11 cellular contexts compared by ENCODE assay signal in genomic region chr10:22438714-22439113, GRCh38.
DNase-seq lines count a peak whose midpoint lies in the region; ATAC-seq, FAIRE-seq and TF ChIP-seq lines count a peak whose summit lies in the region.
"Had no signal": no experiment of that assay in that cellular context is flagged by ENCODE, and none has a peak within 500 bp of the region (broad histone marks: within the 10 kb centered on the region; RNA-seq: fewer than 3 reads in every experiment).

No MANE protein-coding gene starts in this region.

- peaks cover 4% of the 10 kb centered on the region for H3K27me3 Mint-ChIP-seq in activated CD8-positive, alpha-beta memory T cell treated with anti-CD3 and anti-CD28 coated beads, Interleukin-2, amount 10 ng/mL, durations not matched to agents 7 days and 5 days
- H3K27me3 Mint-ChIP-seq in activated CD4-positive, alpha-beta memory T cell treated with anti-CD3 and anti-CD28 coated beads, Interleukin-2, amount 10 ng/mL, durations not matched to agents 7 days and 5 days = peaks cover 2% of the 10 kb centered on the region

- peak overlapping the region; percentile 97 for H3K27ac Mint-ChIP-seq in activated CD8-positive, alpha-beta memory T cell treated with anti-CD3 and anti-CD28 coated beads, Interleukin-2, amount 10 ng/mL, durations not matched to agents 7 days and 5 days
- peak overlapping the region; percentile 70 for H3K27ac Mint-ChIP-seq in activated CD4-positive, alpha-beta memory T cell treated with anti-CD3 and anti-CD28 coated beads, Interleukin-2, amount 10 ng/mL, durations not matched to agents 7 days and 5 days

- H3K27me3 ChIP-seq in subcutaneous abdominal adipose tissue (ENCODE audit: control insufficient read depth in 5 of 5, insufficient read depth in 4 of 5, low read length in 5 of 5) (no peaks in the 10 kb centered on the region), aorta (ENCODE audit: control insufficient read depth in 1 of 2, insufficient read depth in 2 of 2, low read length in 1 of 2) (no peaks in the 10 kb centered on the region)

- intact Hi-C loops in kidney (cut with DNase I) = no loop called here
- intact Hi-C loops in aorta (cut with DNase I) = loop anchor here (5.0 to 10.0 kb wide), 8 partner anchors 116 to 944 kb away; partner anchors contain the start of genes DNAJC1 (in 2 of the 2), BMI1 (in 1 of the 2) and PIP4K2A (in 1 of the 2)

- CTCF ChIA-PET in activated CD8-positive, alpha-beta memory T cell treated with anti-CD3 and anti-CD28 coated beads, Interleukin-2, amount 10 ng/mL, durations not matched to agents 7 days and 5 days (lab: Charles Lee) = interaction anchor here (0.5 to 2.8 kb wide), 4 partner anchors 55 to 550 kb away, joined by 3 to 9 read pairs (median 4); partner anchors contain the start of gene DNAJC1
- CTCF ChIA-PET in activated CD4-positive, alpha-beta memory T cell treated with anti-CD3 and anti-CD28 coated beads, Interleukin-2, amount 10 ng/mL, durations not matched to agents 7 days and 5 days (lab: Charles Lee) = no interaction called here

- no peak for ATAC-seq in activated CD8-positive, alpha-beta memory T cell treated with anti-CD3 and anti-CD28 coated beads, Interleukin-2, amount 10 ng/mL, durations not matched to agents 7 days and 5 days
- ATAC-seq in aorta (ENCODE audit: low FRiP score) = no peak
- no peak for ATAC-seq in HG02840 (IDR thresholded peaks at IDR 0.05; ENCODE audit: low FRiP score, unreplicated experiment)
- ATAC-seq: mucosa of descending colon had no signal

- no peak for DNase-seq in activated CD8-positive, alpha-beta memory T cell treated with anti-CD3 and anti-CD28 coated beads, Interleukin-2, amount 10 ng/mL, durations not matched to agents 7 days and 5 days
- DNase-seq in activated CD8-positive, alpha-beta memory T cell treated with anti-CD3 and anti-CD28 coated beads, Interleukin-2, amount 50 U/mL, for 4 hours = no peak
- no peak for DNase-seq in activated CD4-positive, alpha-beta memory T cell treated with anti-CD3 and anti-CD28 coated beads, Interleukin-2, amount 10 ng/mL, durations not matched to agents 7 days and 5 days
- DNase-seq in kidney (no peak), aorta (no peak), T1000 (lab: John Stamatoyannopoulos, UW) (no peak)
- DNase-seq: AML-193, mucosa of descending colon, NCI-H226 had no signal

- no peak for TF ChIP-seq CTCF in kidney (IDR thresholded peaks at IDR 0.05; ENCODE audit: borderline replicate concordance, extremely low read depth, insufficient read depth)

- H3K9me3 ChIP-seq in kidney (ENCODE audit: control insufficient read depth in 1 of 2, low read length in 2 of 2) (peaks cover 5 to 10% of the 10 kb centered on the region in 2 donors), subcutaneous abdominal adipose tissue (ENCODE audit: control insufficient read depth in 5 of 5, low read length in 5 of 5) (no peaks in the 10 kb centered on the region), aorta (ENCODE audit: control insufficient read depth, low read length) (no peaks in the 10 kb centered on the region)
- H3K9me3 ChIP-seq: mucosa of descending colon had no signal

- H3K9me3 Mint-ChIP-seq in activated CD8-positive, alpha-beta memory T cell treated with anti-CD3 and anti-CD28 coated beads, Interleukin-2, amount 10 ng/mL, durations not matched to agents 7 days and 5 days (ENCODE audit: low read depth) = no peaks in the 10 kb centered on the region
- H3K9me3 Mint-ChIP-seq in activated CD4-positive, alpha-beta memory T cell treated with anti-CD3 and anti-CD28 coated beads, Interleukin-2, amount 10 ng/mL, durations not matched to agents 7 days and 5 days = no peaks in the 10 kb centered on the region

- H3K36me3 Mint-ChIP-seq in activated CD8-positive, alpha-beta memory T cell treated with anti-CD3 and anti-CD28 coated beads, Interleukin-2, amount 10 ng/mL, durations not matched to agents 7 days and 5 days = peaks cover 9% of the 10 kb centered on the region
- H3K36me3 Mint-ChIP-seq in activated CD4-positive, alpha-beta memory T cell treated with anti-CD3 and anti-CD28 coated beads, Interleukin-2, amount 10 ng/mL, durations not matched to agents 7 days and 5 days (ENCODE audit: low read depth) = peaks cover 4% of the 10 kb centered on the region

- peaks cover 0 to 2% of the 10 kb centered on the region in 2 donors for H3K4me1 ChIP-seq in kidney (ENCODE audit: control insufficient read depth in 1 of 2, insufficient read depth in 1 of 2, low read depth in 1 of 2, low read length in 2 of 2)
- H3K4me1 ChIP-seq in subcutaneous abdominal adipose tissue (ENCODE audit: control insufficient read depth in 5 of 5, insufficient read depth in 5 of 5, low read length in 5 of 5) = peaks cover 5 to 28% (median 23%) of the 10 kb centered on the region in 5 donors
- H3K4me1 ChIP-seq in aorta (ENCODE audit: control insufficient read depth in 1 of 2, insufficient read depth in 2 of 2, low read length in 2 of 2) = peaks cover 0 to 2% of the 10 kb centered on the region in 2 donors

- H3K4me3 Mint-ChIP-seq in activated CD8-positive, alpha-beta memory T cell treated with anti-CD3 and anti-CD28 coated beads, Interleukin-2, amount 10 ng/mL, durations not matched to agents 7 days and 5 days = peak overlapping the region; percentile 93
- H3K4me3 Mint-ChIP-seq in activated CD4-positive, alpha-beta memory T cell treated with anti-CD3 and anti-CD28 coated beads, Interleukin-2, amount 10 ng/mL, durations not matched to agents 7 days and 5 days = peak overlapping the region; percentile 92

- H3K27ac ChIP-seq in kidney (ENCODE audit: low read depth in 2 of 2, low read length in 2 of 2) (peak overlapping the region in 1 of 2 donors; percentile 2), subcutaneous abdominal adipose tissue (ENCODE audit: low read depth, low read length) (peak overlapping the region; percentile 94), aorta (ENCODE audit: low read depth in 1 of 2, low read length in 2 of 2) (no peak overlapping the region)

- H3K36me3 ChIP-seq in kidney (ENCODE audit: control insufficient read depth in 1 of 2, insufficient read depth in 2 of 2, low read length in 2 of 2) (no peaks in the 10 kb centered on the region), subcutaneous abdominal adipose tissue (ENCODE audit: control insufficient read depth in 5 of 5, insufficient read depth in 5 of 5, low read length in 5 of 5) (no peaks in the 10 kb centered on the region), aorta (ENCODE audit: control insufficient read depth in 1 of 2, insufficient read depth in 2 of 2, low read length in 1 of 2) (no peaks in the 10 kb centered on the region)

- H3K4me3 ChIP-seq in kidney (ENCODE audit: low read length in 2 of 2) = peak overlapping the region; percentile 10 to 76
- H3K4me3 ChIP-seq in subcutaneous abdominal adipose tissue (ENCODE audit: low read depth in 1 of 5, low read length in 5 of 5) = peak overlapping the region in 3 of 5 donors; percentile 82 to 88 (median 87)
- no peak overlapping the region for H3K4me3 ChIP-seq in aorta (ENCODE audit: low read length in 2 of 2)
- H3K4me3 ChIP-seq: mucosa of descending colon had no signal

- peaks cover 50% of the 10 kb centered on the region for H3K4me1 Mint-ChIP-seq in activated CD8-positive, alpha-beta memory T cell treated with anti-CD3 and anti-CD28 coated beads, Interleukin-2, amount 10 ng/mL, durations not matched to agents 7 days and 5 days
- H3K4me1 Mint-ChIP-seq in activated CD4-positive, alpha-beta memory T cell treated with anti-CD3 and anti-CD28 coated beads, Interleukin-2, amount 10 ng/mL, durations not matched to agents 7 days and 5 days = peaks cover 44% of the 10 kb centered on the region

- POLR2A ChIA-PET in activated CD4-positive, alpha-beta memory T cell treated with anti-CD3 and anti-CD28 coated beads, Interleukin-2, amount 10 ng/mL, durations not matched to agents 7 days and 5 days (lab: Charles Lee) = interaction anchor here (1.1 to 3.9 kb wide), 7 partner anchors 36 to 441 kb away, joined by 3 to 41 read pairs (median 15); partner anchors contain the start of genes COMMD3 and DNAJC1

- FAIRE-seq in kidney (lab: Jason Lieb, UNC) = no peak

- 89 to 91% methylated on average over 4 of the region's 4 CpGs for WGBS in aorta, 2 donors

- H3K9ac ChIP-seq in kidney (ENCODE audit: low read length in 2 of 2) (no peak overlapping the region), subcutaneous abdominal adipose tissue (ENCODE audit: low read length in 5 of 5) (peak overlapping the region in 1 of 5 donors; percentile 92)

Comparison
In these comparisons a context has a peak if more than half of its experiments do, and no peak if none do; other contexts are left out.
1. H3K4me3 ChIP-seq: peak in kidney (2 of 2) and subcutaneous abdominal adipose tissue (3 of 5); none in aorta (0 of 2).